ENCODE assay signal across 10 cellular contexts in genomic region chr22:35663371-35663770, GRCh38. TPM values are rescaled to one million over a fixed set of nuclear protein-coding genes. Genes with fewer than 3 reads are reported as not detected.
DNase-seq lines count a peak whose midpoint lies in the region; ATAC-seq and TF ChIP-seq lines count a peak whose summit lies in the region.
"Had no signal": no experiment of that assay in that cellular context is flagged by ENCODE, and none has a peak within 500 bp of the region (broad histone marks: within the 10 kb centered on the region; RNA-seq: fewer than 3 reads in every experiment).

No MANE protein-coding gene starts in this region.

- H3K9me3 Mint-ChIP-seq in activated CD4-positive, alpha-beta T cell treated with anti-CD3 and anti-CD28 coated beads, Interleukin-2, amount 10 ng/mL, durations not matched to agents 24 days and 14 days, result peaks cover 22% of the 10 kb centered on the region
- no peaks in the 10 kb centered on the region for H3K9me3 Mint-ChIP-seq in stimulated activated effector memory CD8-positive, alpha-beta T cell treated with anti-CD3 and anti-CD28 coated beads, Interleukin-12 subunit alpha, Interleukin-12 subunit beta, amount 100 ng/mL, for 72 hours

- H3K27ac Mint-ChIP-seq in activated CD4-positive, alpha-beta T cell treated with anti-CD3 and anti-CD28 coated beads, Interleukin-2, amount 10 ng/mL, durations not matched to agents 24 days and 14 days, result peak overlapping the region; percentile 12
- H3K27ac Mint-ChIP-seq in stimulated activated effector memory CD8-positive, alpha-beta T cell treated with anti-CD3 and anti-CD28 coated beads, Interleukin-12 subunit alpha, Interleukin-12 subunit beta, amount 100 ng/mL, for 72 hours, result peak overlapping the region; percentile 97

- H3K4me3 Mint-ChIP-seq in activated CD4-positive, alpha-beta T cell treated with anti-CD3 and anti-CD28 coated beads, Interleukin-2, amount 10 ng/mL, durations not matched to agents 24 days and 14 days, result peak overlapping the region; percentile 20
- H3K4me3 Mint-ChIP-seq in stimulated activated effector memory CD8-positive, alpha-beta T cell treated with anti-CD3 and anti-CD28 coated beads, Interleukin-12 subunit alpha, Interleukin-12 subunit beta, amount 100 ng/mL, for 72 hours, result peak overlapping the region; percentile 55

- DNase-seq in activated CD4-positive, alpha-beta T cell treated with anti-CD3 and anti-CD28 coated beads, Interleukin-2, amount 10 ng/mL, durations not matched to agents 24 days and 14 days, result no peak
- no peak for DNase-seq in activated CD4-positive, alpha-beta T cell treated with anti-CD3 and anti-CD28 coated beads for 48 hours
- DNase-seq in fibroblast of peridontal ligament (ENCODE audit: extremely low read depth), result peak; percentile 82
- no peak for DNase-seq in stimulated activated effector memory CD8-positive, alpha-beta T cell treated with anti-CD3 and anti-CD28 coated beads, Interleukin-12 subunit alpha, Interleukin-12 subunit beta, amount 100 ng/mL, for 72 hours (ENCODE audit: low spot score in 2 of 2)
- no peak for DNase-seq in SW480 (ENCODE audit: low spot score)
- no peak for DNase-seq in C1 segment of cervical spinal cord (lab: John Stamatoyannopoulos, UW)
- DNase-seq: activated CD4-positive, alpha-beta T cell treated with anti-CD3 and anti-CD28 coated beads for 4 hours; caudate nucleus had no signal

- TF ChIP-seq CTCF in WI38 (IDR thresholded peaks at IDR 0.05; ENCODE audit: low read depth, low read length), result no peak

- no peak for ATAC-seq in stimulated activated effector memory CD8-positive, alpha-beta T cell treated with anti-CD3 and anti-CD28 coated beads, Interleukin-12 subunit alpha, Interleukin-12 subunit beta, amount 100 ng/mL, for 72 hours
- ATAC-seq in GM18868 (IDR thresholded peaks at IDR 0.05; ENCODE audit: unreplicated experiment), result no peak

- intact Hi-C loops in activated CD4-positive, alpha-beta T cell treated with anti-CD3 and anti-CD28 coated beads, Interleukin-2, amount 10 ng/mL, durations not matched to agents 24 days and 14 days (cut with micrococcal nuclease), result no loop called here

- H3K4me1 Mint-ChIP-seq in activated CD4-positive, alpha-beta T cell treated with anti-CD3 and anti-CD28 coated beads, Interleukin-2, amount 10 ng/mL, durations not matched to agents 24 days and 14 days, result peaks cover 32% of the 10 kb centered on the region
- peaks cover 45% of the 10 kb centered on the region for H3K4me1 Mint-ChIP-seq in stimulated activated effector memory CD8-positive, alpha-beta T cell treated with anti-CD3 and anti-CD28 coated beads, Interleukin-12 subunit alpha, Interleukin-12 subunit beta, amount 100 ng/mL, for 72 hours

- no peaks in the 10 kb centered on the region for H3K27me3 Mint-ChIP-seq in activated CD4-positive, alpha-beta T cell treated with anti-CD3 and anti-CD28 coated beads, Interleukin-2, amount 10 ng/mL, durations not matched to agents 24 days and 14 days

- H3K4me3 ChIP-seq in WI38 (ENCODE audit: low read depth, low read length), result 0 out of 2 replicates have a peak overlapping the region, but pooled peaks have one; percentile 20

- peaks cover 83% of the 10 kb centered on the region for H3K36me3 Mint-ChIP-seq in activated CD4-positive, alpha-beta T cell treated with anti-CD3 and anti-CD28 coated beads, Interleukin-2, amount 10 ng/mL, durations not matched to agents 24 days and 14 days (ENCODE audit: low read depth)
- H3K36me3 Mint-ChIP-seq in stimulated activated effector memory CD8-positive, alpha-beta T cell treated with anti-CD3 and anti-CD28 coated beads, Interleukin-12 subunit alpha, Interleukin-12 subunit beta, amount 100 ng/mL, for 72 hours, result peaks cover 70% of the 10 kb centered on the region

RNA-seq across cellular contexts. Expression of gene APOL6, which starts 15.1 kb away (rescaled TPM):
- 21.5 and 22.4 TPM in 2 replicates for total RNA-seq in activated CD4-positive, alpha-beta T cell treated with anti-CD3 and anti-CD28 coated beads, Interleukin-2, amount 10 ng/mL, durations not matched to agents 24 days and 14 days

RNA-seq across cellular contexts. Expression of gene MB, which starts 46.2 kb away (rescaled TPM):
- 2.7 and 3.7 TPM in 2 replicates for total RNA-seq in activated CD4-positive, alpha-beta T cell treated with anti-CD3 and anti-CD28 coated beads, Interleukin-2, amount 10 ng/mL, durations not matched to agents 24 days and 14 days

RNA-seq across cellular contexts. Expression of gene APOL5, which starts 54.3 kb away (rescaled TPM):
- not detected in 2 replicates for total RNA-seq in activated CD4-positive, alpha-beta T cell treated with anti-CD3 and anti-CD28 coated beads, Interleukin-2, amount 10 ng/mL, durations not matched to agents 24 days and 14 days
